39 cellular contexts compared by ENCODE assay signal in genomic region chr5:45336464-45336863, GRCh38.
"Had no signal": no experiment of that assay in that cellular context is flagged by ENCODE, and none has a peak within 500 bp of the region (broad histone marks: within the 10 kb centered on the region; RNA-seq: fewer than 3 reads in every experiment).

No MANE protein-coding gene starts in this region.

- H3K27ac Mint-ChIP-seq: activated B cell treated with CpG ODN at 0.5 μM for 24 hours; activated CD4-positive, alpha-beta memory T cell treated with anti-CD3 and anti-CD28 coated beads for 36 hours; activated CD4-positive, alpha-beta T cell treated with anti-CD3 and anti-CD28 coated beads, Interleukin-2, amount 10 ng/mL, durations not matched to agents 24 days and 14 days; activated CD8-positive, alpha-beta T cell treated with anti-CD3 and anti-CD28 coated beads for 36 hours; activated naive CD4-positive, alpha-beta T cell treated with anti-CD3 and anti-CD28 coated beads for 36 hours; activated naive CD8-positive, alpha-beta T cell treated with anti-CD3 and anti-CD28 coated beads for 36 hours; activated T-cell treated with anti-CD3 and anti-CD28 coated beads, Interleukin-2, amount 50 U/mL, for 72 hours; activated T-helper 1 cell treated with anti-CD3 and anti-CD28 coated beads, Interleukin-12 subunit alpha, Interleukin-12 subunit beta, Interleukin-2, Interleukin-4 antibody, amounts not matched to agents 30 ng/mL and 10 ng/mL and 1 ng/mL, durations not matched to agents 14 hours and 24 hours and 36 hours; activated T-helper 17 cell treated with anti-CD3 and anti-CD28 coated beads, Interleukin-2, amount 50 U/mL, for 72 hours; T-helper 1 cell treated with Interleukin-12 subunit alpha and Interleukin-12 subunit beta and Interleukin-4 antibody, amounts not matched to agents 30 μg/mL and 1 μg/mL, for 36 hours; T-helper 2 cell treated with Interferon-gamma antibody and Interleukin-4, amounts not matched to agents 5 μg/mL and 100 μg/mL, for 36 hours had no signal

- H3K4me1 ChIP-seq: adrenal gland, body of pancreas, breast epithelium had no signal

- H3K9me3 ChIP-seq: adrenal gland, body of pancreas, breast epithelium had no signal

- FAIRE-seq: astrocyte, TTC549 had no signal

- H3K27ac ChIP-seq: adrenal gland, body of pancreas, brain microvascular endothelial cell, breast epithelium, VCaP had no signal

- DNase-seq: activated B cell treated with CpG ODN at 0.5 μM for 24 hours; activated CD4-positive, alpha-beta memory T cell treated with anti-CD3 and anti-CD28 coated beads for 36 hours; activated CD4-positive, alpha-beta T cell treated with anti-CD3 and anti-CD28 coated beads for 4 hours; activated CD4-positive, alpha-beta T cell treated with anti-CD3 and anti-CD28 coated beads, Interleukin-2, amount 10 ng/mL, durations not matched to agents 24 days and 14 days; activated CD4-positive, alpha-beta T cell treated with anti-CD3 and anti-CD28 coated beads, Interleukin-2, amount 50 U/mL, for 1 hour; activated CD4-positive, alpha-beta T cell treated with anti-CD3 and anti-CD28 coated beads, Interleukin-2, amount 50 U/mL, for 4 hours; activated CD4-positive, CD25-positive, alpha-beta regulatory T cell treated with anti-CD3 and anti-CD28 coated beads, Interleukin-2, amount 50 U/mL, for 72 hours; activated CD8-positive, alpha-beta memory T cell treated with anti-CD3 and anti-CD28 coated beads, Interleukin-2, amount 50 U/mL, for 4 hours; activated CD8-positive, alpha-beta T cell treated with anti-CD3 and anti-CD28 coated beads for 36 hours; activated effector memory CD4-positive, alpha-beta T cell treated with anti-CD3 and anti-CD28 coated beads, Interleukin-2, amount 50 U/mL, for 16 hours; activated gamma-delta T cell treated with Interleukin-2 at 50 U/mL for 16 hours; activated naive CD4-positive, alpha-beta T cell; activated naive CD4-positive, alpha-beta T cell treated with anti-CD3 and anti-CD28 coated beads for 36 hours; activated naive CD4-positive, alpha-beta T cell treated with anti-CD3 and anti-CD28 coated beads, Interleukin-2, amount 50 U/mL, for 16 hours; activated naive CD8-positive, alpha-beta T cell treated with anti-CD3 and anti-CD28 coated beads for 36 hours; activated T-cell treated with anti-CD3 and anti-CD28 coated beads for 4 hours; activated T-cell treated with anti-CD3 and anti-CD28 coated beads, Interleukin-2, amount 50 U/mL, for 1 hour; activated T-cell treated with anti-CD3 and anti-CD28 coated beads, Interleukin-2, amount 50 U/mL, for 4 hours; activated T-cell treated with anti-CD3 and anti-CD28 coated beads, Interleukin-2, amount 50 U/mL, for 72 hours; adrenal gland; amniotic stem cell; aorta; body of pancreas; brain microvascular endothelial cell; caudate nucleus; cerebellar nuclear complex; T-helper 1 cell; T-helper 2 cell; T-helper 9 cell had no signal

- H3K27me3 Mint-ChIP-seq: activated B cell treated with CpG ODN at 0.5 μM for 24 hours; activated CD4-positive, alpha-beta memory T cell treated with anti-CD3 and anti-CD28 coated beads for 36 hours; activated CD4-positive, alpha-beta T cell treated with anti-CD3 and anti-CD28 coated beads, Interleukin-2, amount 10 ng/mL, durations not matched to agents 24 days and 14 days; activated CD8-positive, alpha-beta T cell treated with anti-CD3 and anti-CD28 coated beads for 36 hours; activated naive CD8-positive, alpha-beta T cell treated with anti-CD3 and anti-CD28 coated beads for 36 hours; activated T-helper 17 cell treated with anti-CD3 and anti-CD28 coated beads, Interleukin-2, amount 50 U/mL, for 72 hours; central memory CD8-positive, alpha-beta T cell had no signal

- H3K4me3 Mint-ChIP-seq: activated B cell treated with CpG ODN at 0.5 μM for 24 hours; activated CD4-positive, alpha-beta memory T cell treated with anti-CD3 and anti-CD28 coated beads for 36 hours; activated CD4-positive, alpha-beta T cell treated with anti-CD3 and anti-CD28 coated beads, Interleukin-2, amount 10 ng/mL, durations not matched to agents 24 days and 14 days; activated CD8-positive, alpha-beta T cell treated with anti-CD3 and anti-CD28 coated beads for 36 hours; activated naive CD4-positive, alpha-beta T cell treated with anti-CD3 and anti-CD28 coated beads for 36 hours; activated naive CD8-positive, alpha-beta T cell treated with anti-CD3 and anti-CD28 coated beads for 36 hours; activated T-cell treated with anti-CD3 and anti-CD28 coated beads, Interleukin-2, amount 50 U/mL, for 4 hours; activated T-cell treated with anti-CD3 and anti-CD28 coated beads, Interleukin-2, amount 50 U/mL, for 72 hours; activated T-helper 1 cell treated with anti-CD3 and anti-CD28 coated beads, Interleukin-12 subunit alpha, Interleukin-12 subunit beta, Interleukin-2, Interleukin-4 antibody, amounts not matched to agents 30 ng/mL and 10 ng/mL and 1 ng/mL, durations not matched to agents 14 hours and 24 hours and 36 hours; activated T-helper 17 cell treated with anti-CD3 and anti-CD28 coated beads, Interleukin-2, amount 50 U/mL, for 72 hours; central memory CD8-positive, alpha-beta T cell; T-helper 1 cell treated with Interleukin-12 subunit alpha and Interleukin-12 subunit beta and Interleukin-4 antibody, amounts not matched to agents 30 μg/mL and 1 μg/mL, for 36 hours; T-helper 2 cell treated with Interferon-gamma antibody and Interleukin-4, amounts not matched to agents 5 μg/mL and 100 μg/mL, for 36 hours had no signal

- H3K36me3 Mint-ChIP-seq: activated CD4-positive, alpha-beta memory T cell treated with anti-CD3 and anti-CD28 coated beads for 36 hours; activated naive CD4-positive, alpha-beta T cell treated with anti-CD3 and anti-CD28 coated beads, Interleukin-2, amount 50 U/mL, for 72 hours; activated naive CD8-positive, alpha-beta T cell treated with anti-CD3 and anti-CD28 coated beads for 36 hours had no signal

- ATAC-seq: activated CD8-positive, alpha-beta T cell treated with anti-CD3 and anti-CD28 coated beads for 36 hours; activated naive CD4-positive, alpha-beta T cell treated with anti-CD3 and anti-CD28 coated beads, Interleukin-2, amount 50 U/mL, for 72 hours; activated T-cell treated with anti-CD3 and anti-CD28 coated beads, Interleukin-2, amount 50 U/mL, for 4 hours; activated T-cell treated with anti-CD3 and anti-CD28 coated beads, Interleukin-2, amount 50 U/mL, for 72 hours; activated T-helper 17 cell treated with anti-CD3 and anti-CD28 coated beads, Interleukin-2, amount 50 U/mL, for 72 hours; body of pancreas had no signal

- H3K4me3 ChIP-seq: adrenal gland, body of pancreas, breast epithelium had no signal

- H3K27me3 ChIP-seq: adrenal gland, body of pancreas, brain microvascular endothelial cell, breast epithelium had no signal

- H3K4me1 Mint-ChIP-seq: activated B cell treated with CpG ODN at 0.5 μM for 24 hours; activated CD4-positive, alpha-beta T cell treated with anti-CD3 and anti-CD28 coated beads, Interleukin-2, amount 10 ng/mL, durations not matched to agents 24 days and 14 days; activated naive CD8-positive, alpha-beta T cell treated with anti-CD3 and anti-CD28 coated beads for 36 hours; activated T-helper 17 cell treated with anti-CD3 and anti-CD28 coated beads, Interleukin-2, amount 50 U/mL, for 72 hours; central memory CD8-positive, alpha-beta T cell had no signal

- H3K36me3 ChIP-seq: adrenal gland, brain microvascular endothelial cell, breast epithelium had no signal
